Comparison of ENCODE assay signal across 17 cellular contexts in the genomic region with DNA sequence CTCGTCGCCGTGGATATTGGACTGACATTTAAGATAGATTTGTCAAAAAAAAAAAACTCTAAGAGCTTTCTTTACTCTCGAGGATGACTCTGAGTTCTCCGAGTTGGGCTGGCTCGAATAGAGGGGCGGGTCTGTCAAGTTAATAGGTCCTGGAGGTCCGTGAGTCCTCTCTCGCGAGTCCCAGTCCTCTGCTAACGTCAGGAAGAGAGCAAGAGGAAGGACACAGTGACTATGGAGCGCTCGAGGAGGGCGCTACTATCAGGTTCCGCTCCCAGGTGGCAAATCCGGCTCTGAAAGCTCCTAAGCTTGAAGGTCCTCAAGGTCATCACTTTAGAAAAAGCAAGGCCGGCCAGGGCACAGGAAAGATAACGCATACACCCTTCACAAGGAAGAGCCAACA. TPM values are rescaled to one million over a fixed set of nuclear protein-coding genes. Genes with fewer than 3 reads are reported as not detected.
DNase-seq lines count a peak whose midpoint lies in the region; ATAC-seq, FAIRE-seq and TF ChIP-seq lines count a peak whose summit lies in the region.
"Had no signal": no experiment of that assay in that cellular context is flagged by ENCODE, and none has a peak within 500 bp of the region (broad histone marks: within the 10 kb centered on the region; RNA-seq: fewer than 3 reads in every experiment).

No MANE protein-coding gene starts in this region.

- H2BK12ac ChIP-seq in H1 (ENCODE audit: low read depth, low read length), result no peak overlapping the region

- no peak overlapping the region for H3K23ac ChIP-seq in H1 (ENCODE audit: insufficient read length)

- no peak overlapping the region for H2AFZ ChIP-seq in H1 (ENCODE audit: low read length)
- H2AFZ ChIP-seq in neuron (ENCODE audit: low read depth, low read length), result no peak overlapping the region

- peak overlapping the region; percentile 96 to 100 for H3K4me2 ChIP-seq in H1 (ENCODE audit: insufficient read depth in 1 of 2, low read depth in 2 of 2, low read length in 2 of 2)

- no peaks in the 10 kb centered on the region for H3K4me1 Mint-ChIP-seq in HFFc6 (ENCODE audit: low read depth)
- H3K4me1 Mint-ChIP-seq in stimulated activated naive B cell treated with anti-CD40 and anti-IgM and Interleukin-4, amounts not matched to agents 10 μg/mL and 1 μg/mL and 100 μg/mL, for 72 hours, result peaks cover 5 to 7% of the 10 kb centered on the region in 2 donors

- H3K18ac ChIP-seq in H1 (ENCODE audit: extremely low read depth, low read length), result no peak overlapping the region

- in situ Hi-C loops in gastrocnemius medialis (cut with MboI; ENCODE audit: low sequenced_read_pairs in 4 of 4), result no loop called here

- H3K14ac ChIP-seq in H1 (ENCODE audit: insufficient read length), result no peak overlapping the region

- no peaks in the 10 kb centered on the region; a peak in 1 of 8 replicates for H3K36me3 ChIP-seq in H1 (ENCODE audit: control insufficient read depth in 2 of 4, insufficient read depth in 4 of 4, low read length in 3 of 4)
- no peaks in the 10 kb centered on the region for H3K36me3 ChIP-seq in neuron (ENCODE audit: insufficient read depth, low read length)
- no peaks in the 10 kb centered on the region for H3K36me3 ChIP-seq in gastrocnemius medialis
- H3K36me3 ChIP-seq: tibial nerve had no signal

- H3K36me3 Mint-ChIP-seq in HFFc6 (ENCODE audit: low read depth), result 0 out of 2 replicates have a peak, but pooled peaks cover 6% of the 10 kb centered on the region
- peaks cover 3 to 6% of the 10 kb centered on the region in 2 donors for H3K36me3 Mint-ChIP-seq in stimulated activated naive B cell treated with anti-CD40 and anti-IgM and Interleukin-4, amounts not matched to agents 10 μg/mL and 1 μg/mL and 100 μg/mL, for 72 hours

- TF ChIP-seq RAD21 in H1 (IDR thresholded peaks at IDR 0.05 in 1 of 2, conservative IDR thresholded peaks at IDR 0.05 in 1 of 2; ENCODE audit: low read depth in 2 of 2, low read length in 2 of 2), result no peak

- POLR2A ChIA-PET in H1 (lab: Charles Lee; ENCODE audit: partially characterized antibody), result interaction anchor here (0.7 to 1.2 kb wide), 3 partner anchors 41 to 99 kb away, joined by 3 to 4 read pairs (median 3); no protein-coding TSS in a partner anchor

- no peak overlapping the region for H2BK120ac ChIP-seq in H1 (replicated peaks; ENCODE audit: low read depth, low read length)

- peaks cover 12% of the 10 kb centered on the region; the same call in 1 of the 2 replicates for H3K23me2 ChIP-seq in H1 (ENCODE audit: low read depth, low read length)

- H3K79me1 ChIP-seq in H1 (ENCODE audit: low read depth, low read length), result no peaks in the 10 kb centered on the region

- H4K91ac ChIP-seq in H1 (replicated peaks; ENCODE audit: insufficient read length, low read length), result no peak overlapping the region

- H3K27me3 Mint-ChIP-seq in HFFc6 (ENCODE audit: insufficient read depth), result no peaks in the 10 kb centered on the region
- peaks cover 68 to 82% of the 10 kb centered on the region in 2 donors for H3K27me3 Mint-ChIP-seq in stimulated activated naive B cell treated with anti-CD40 and anti-IgM and Interleukin-4, amounts not matched to agents 10 μg/mL and 1 μg/mL and 100 μg/mL, for 72 hours

- no peak overlapping the region for H3K4ac ChIP-seq in H1 (replicated peaks; ENCODE audit: insufficient read length, low read depth, low read length)

- H3K56ac ChIP-seq in H1 (replicated peaks; ENCODE audit: insufficient read length, low read depth, low read length), result no peak overlapping the region

- H3K9me3 ChIP-seq in H1 (ENCODE audit: insufficient read depth in 2 of 2, low read depth in 1 of 2, low read length in 1 of 2) (no peaks in the 10 kb centered on the region), neuron (ENCODE audit: low read length) (no peaks in the 10 kb centered on the region), gastrocnemius medialis (no peaks in the 10 kb centered on the region)

- FAIRE-seq in H1 (lab: Jason Lieb, UNC), result no peak
- FAIRE-seq: GM12892 had no signal

- H2BK20ac ChIP-seq in H1 (ENCODE audit: low read length), result no peak overlapping the region

- H4K20me1 ChIP-seq in H1 (replicated peaks in 1 of 2; ENCODE audit: control insufficient read depth in 1 of 2, insufficient read depth in 2 of 2, low read length in 2 of 2), result peaks cover 0 to 2% of the 10 kb centered on the region in 2 experiments

- H3K27ac ChIP-seq in H1 (ENCODE audit: low read depth, low read length) (no peak overlapping the region), gastrocnemius medialis (no peak overlapping the region)
- H3K27ac ChIP-seq: tibial nerve, VCaP had no signal

- WGBS in H1 (ENCODE audit: extremely low coverage in 1 of 2, insufficient coverage in 1 of 2, insufficient read length in 1 of 2, insufficient replicate concordance in 2 of 2, low coverage in 1 of 2, low lambda C conversion rate in 2 of 2, missing lambda C conversion rate in 1 of 2), 2 experiments, result 18% methylated on average over 17 of the region's 18 CpGs; no CpG with 5 or more reads in 1 of the 2 experiments

- TF ChIP-seq POLR2A in H1 (IDR thresholded peaks at IDR 0.05; ENCODE audit: control extremely low read depth in 1 of 2, low read depth in 2 of 2, low read length in 2 of 2), result no peak
- TF ChIP-seq POLR2A in gastrocnemius medialis (IDR thresholded peaks at IDR 0.05), result no peak

- no peak for TF ChIP-seq EP300 in H1 (IDR thresholded peaks at IDR 0.05; ENCODE audit: borderline replicate concordance in 1 of 2, low read depth in 2 of 2, low read length in 2 of 2)

- intact Hi-C loops in gastrocnemius medialis (cut with DNase I; ENCODE audit: low total_unique reads), result no loop called here

- H3K27me3 ChIP-seq in H1 (replicated peaks in 1 of 4; ENCODE audit: control insufficient read depth in 3 of 4, extremely low read depth in 1 of 4, insufficient read depth in 3 of 4, low read length in 3 of 4) (peaks cover 19 to 53% (median 39%) of the 10 kb centered on the region in 4 experiments), neuron (ENCODE audit: insufficient read depth, low read length) (peaks cover 38% of the 10 kb centered on the region), gastrocnemius medialis (peaks cover 40 to 53% (median 46%) of the 10 kb centered on the region in 3 donors)

- H2BK15ac ChIP-seq in H1 (ENCODE audit: low read length), result no peak overlapping the region

- H3K79me2 ChIP-seq in H1 (ENCODE audit: control insufficient read depth in 1 of 2, insufficient read depth in 2 of 2, low read length in 2 of 2), result no peaks in the 10 kb centered on the region

- TF ChIP-seq CTCF in H1 (IDR thresholded peaks at IDR 0.05; ENCODE audit: control extremely low read depth in 1 of 3, insufficient read depth in 1 of 3, low read depth in 1 of 3, low read length in 3 of 3) (no peak), gastrocnemius medialis (IDR thresholded peaks at IDR 0.05 in 4 of 5, conservative IDR thresholded peaks at IDR 0.05 in 1 of 5) (no peak), HFFc6 (IDR thresholded peaks at IDR 0.05) (no peak)

- ATAC-seq in gastrocnemius medialis, result no peak
- ATAC-seq in stimulated activated naive B cell treated with anti-CD40 and anti-IgM and Interleukin-4, amounts not matched to agents 10 μg/mL and 1 μg/mL and 100 μg/mL, for 72 hours (replicated peaks), result no peak
- ATAC-seq: Panc1 had no signal

- peaks cover 32% of the 10 kb centered on the region for H3K9me3 Mint-ChIP-seq in HFFc6
- peaks cover 0 to 2% of the 10 kb centered on the region in 2 donors for H3K9me3 Mint-ChIP-seq in stimulated activated naive B cell treated with anti-CD40 and anti-IgM and Interleukin-4, amounts not matched to agents 10 μg/mL and 1 μg/mL and 100 μg/mL, for 72 hours

- H3K4me3 ChIP-seq in H1 (ENCODE audit: extremely low read depth in 1 of 4, insufficient read depth in 2 of 4, low read depth in 3 of 4, low read length in 4 of 4) (peak overlapping the region; percentile 30 to 71 (median 47); a peak in 7 of 8 replicates), neuron (ENCODE audit: low read length) (peak overlapping the region; percentile 16), gastrocnemius medialis (no peak overlapping the region)
- H3K4me3 ChIP-seq: tibial nerve had no signal

- no peak overlapping the region for H3K4me3 Mint-ChIP-seq in HFFc6
- no peak overlapping the region for H3K4me3 Mint-ChIP-seq in stimulated activated naive B cell treated with anti-CD40 and anti-IgM and Interleukin-4, amounts not matched to agents 10 μg/mL and 1 μg/mL and 100 μg/mL, for 72 hours

- H2AK5ac ChIP-seq in H1 (ENCODE audit: low read depth, low read length), result no peak overlapping the region

- H4K5ac ChIP-seq in H1 (ENCODE audit: insufficient read length, low read depth, low read length), result no peak overlapping the region

- no peak overlapping the region for H4K8ac ChIP-seq in H1 (ENCODE audit: extremely low read depth, insufficient read depth, low read length)

- no peak overlapping the region for H3K9ac ChIP-seq in H1 (replicated peaks in 1 of 4; ENCODE audit: extremely low read depth in 1 of 4, low read depth in 3 of 4, low read length in 3 of 4)

- H3K4me1 ChIP-seq in H1 (replicated peaks in 1 of 4; ENCODE audit: control insufficient read depth in 3 of 4, insufficient read depth in 4 of 4, low read length in 3 of 4) (peaks cover 0 to 14% (median 4%) of the 10 kb centered on the region in 4 experiments; a peak in 5 of 7 replicates), neuron (ENCODE audit: insufficient read depth, low read length) (peaks cover 7% of the 10 kb centered on the region), gastrocnemius medialis (no peaks in the 10 kb centered on the region)

- H3K27ac Mint-ChIP-seq in HFFc6, result no peak overlapping the region
- no peak overlapping the region for H3K27ac Mint-ChIP-seq in stimulated activated naive B cell treated with anti-CD40 and anti-IgM and Interleukin-4, amounts not matched to agents 10 μg/mL and 1 μg/mL and 100 μg/mL, for 72 hours
- H3K27ac Mint-ChIP-seq: CD14-positive monocyte had no signal

- peak; percentile 43 for DNase-seq in NCI-H2227 (lab: John Stamatoyannopoulos, UW; ENCODE audit: unreplicated experiment)
- DNase-seq in NCI-H2227 treated with DMSO at 0.1 percent for 48 hours (lab: John Stamatoyannopoulos, UW), result no peak
- DNase-seq in NCI-H345 (lab: John Stamatoyannopoulos, UW), result peak; percentile 45
- no peak for DNase-seq in H1 (ENCODE audit: low read depth in 1 of 2, low spot score in 2 of 2)
- DNase-seq in gastrocnemius medialis, result no peak
- no peak for DNase-seq in HFFc6
- no peak for DNase-seq in stimulated activated naive B cell treated with anti-CD40 and anti-IgM and Interleukin-4, amounts not matched to agents 10 μg/mL and 1 μg/mL and 100 μg/mL, for 72 hours

- H2BK5ac ChIP-seq in H1 (ENCODE audit: low read depth, low read length), result no peak overlapping the region

- CTCF ChIA-PET in H1 (lab: Charles Lee; ENCODE audit: partially characterized antibody), result interaction anchor here (0.6 kb wide), 1 partner anchor 64 kb away, joined by 3 read pairs; no protein-coding TSS in a partner anchor

RNA-seq across cellular contexts. Expression of a gene that starts 0.4 kb away (rescaled TPM):
- total RNA-seq in H1 (2021; fragmentation: NEBNext Ultra II Directional; extraction: Animal tissue kit (Norgen Biotek cat#: 25700)), result not detected in 2 replicates
- not detected in 2 replicates for polyA plus RNA-seq in H1 (2011; rRNA removed)
- polyA plus RNA-seq in H1 (2011; cell fraction: cytosol; rRNA removed), result not detected
- not detected for polyA plus RNA-seq in H1 (2011; cell fraction: nucleus; rRNA removed)
- not detected in 4 replicates for polyA plus RNA-seq in H1 (2012, experiment 1 of 2)
- not detected for polyA plus RNA-seq in H1 (2012, experiment 2 of 2)
- not detected for polyA plus RNA-seq in H1 (2013, experiment 1 of 2)
- polyA plus RNA-seq in H1 (2013, experiment 2 of 2), result not detected
- not detected in 2 replicates for polyA minus RNA-seq in H1 (2011; rRNA and poly(A)+ RNA removed)
- not detected for polyA minus RNA-seq in H1 (2011; cell fraction: cytosol; rRNA and poly(A)+ RNA removed)
- polyA minus RNA-seq in H1 (2011; cell fraction: nucleus; rRNA and poly(A)+ RNA removed), result not detected
- total RNA-seq in gastrocnemius medialis, result not detected
- not detected for total RNA-seq in HFFc6 (2021; fragmentation: NEBNext Ultra II Directional; extraction: Animal tissue kit (Norgen Biotek cat#: 25700))
- total RNA-seq: A172, glomerular endothelial cell, HT1080, left colon, tibial nerve had no signal
- polyA plus RNA-seq: CD14-positive monocyte had no signal

Comparison
In these comparisons a context has a peak if more than half of its experiments do, and no peak if none do; other contexts are left out.
1. DNase-seq: peak in NCI-H2227 (single experiment) and NCI-H345 (single experiment); none in NCI-H2227 treated with DMSO at 0.1 percent for 48 hours (single experiment), H1 (0 of 2), gastrocnemius medialis (0 of 2), HFFc6 (single experiment) and stimulated activated naive B cell treated with anti-CD40 and anti-IgM and Interleukin-4, amounts not matched to agents 10 μg/mL and 1 μg/mL and 100 μg/mL, for 72 hours (single experiment).
2. H3K4me3 ChIP-seq: peak in H1 (4 of 4) and neuron (single experiment); none in gastrocnemius medialis (0 of 4).